Comparison of ENCODE assay signal across 1 cellular context in genomic region chr9:38043931-38044623, GRCh38.
TF ChIP-seq lines count a peak whose summit lies in the region.

No MANE protein-coding gene starts in this region.

TF ChIP-seq in IMR-90, 13 proteins besides CTCF, POLR2A, EP300 and RAD21:
- TF ChIP-seq CHD1 (IDR thresholded peaks at IDR 0.05; ENCODE audit: low read depth, low read length), result no peak
- TF ChIP-seq SMC3 (IDR thresholded peaks at IDR 0.05; ENCODE audit: low read depth, low read length), result no peak
- TF ChIP-seq, protein P1, sequence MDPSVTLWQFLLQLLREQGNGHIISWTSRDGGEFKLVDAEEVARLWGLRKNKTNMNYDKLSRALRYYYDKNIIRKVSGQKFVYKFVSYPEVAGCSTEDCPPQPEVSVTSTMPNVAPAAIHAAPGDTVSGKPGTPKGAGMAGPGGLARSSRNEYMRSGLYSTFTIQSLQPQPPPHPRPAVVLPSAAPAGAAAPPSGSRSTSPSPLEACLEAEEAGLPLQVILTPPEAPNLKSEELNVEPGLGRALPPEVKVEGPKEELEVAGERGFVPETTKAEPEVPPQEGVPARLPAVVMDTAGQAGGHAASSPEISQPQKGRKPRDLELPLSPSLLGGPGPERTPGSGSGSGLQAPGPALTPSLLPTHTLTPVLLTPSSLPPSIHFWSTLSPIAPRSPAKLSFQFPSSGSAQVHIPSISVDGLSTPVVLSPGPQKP (IDR thresholded peaks at IDR 0.05; ENCODE audit: borderline replicate concordance, low read depth, low read length), result no peak
- TF ChIP-seq MXI1 (IDR thresholded peaks at IDR 0.05; ENCODE audit: borderline replicate concordance, low read depth, low read length), result no peak
- TF ChIP-seq RCOR1 (IDR thresholded peaks at IDR 0.05; ENCODE audit: insufficient replicate concordance, low read length), result no peak
- no peak for TF ChIP-seq NFE2L2 (IDR thresholded peaks at IDR 0.05; ENCODE audit: low read depth, low read length)
- TF ChIP-seq CEBPB (IDR thresholded peaks at IDR 0.05; ENCODE audit: low read depth, low read length), result no peak
- TF ChIP-seq, protein P2, sequence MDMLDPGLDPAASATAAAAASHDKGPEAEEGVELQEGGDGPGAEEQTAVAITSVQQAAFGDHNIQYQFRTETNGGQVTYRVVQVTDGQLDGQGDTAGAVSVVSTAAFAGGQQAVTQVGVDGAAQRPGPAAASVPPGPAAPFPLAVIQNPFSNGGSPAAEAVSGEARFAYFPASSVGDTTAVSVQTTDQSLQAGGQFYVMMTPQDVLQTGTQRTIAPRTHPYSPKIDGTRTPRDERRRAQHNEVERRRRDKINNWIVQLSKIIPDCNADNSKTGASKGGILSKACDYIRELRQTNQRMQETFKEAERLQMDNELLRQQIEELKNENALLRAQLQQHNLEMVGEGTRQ (IDR thresholded peaks at IDR 0.05; ENCODE audit: low read depth, low read length), result no peak
- no peak for TF ChIP-seq MAFK (IDR thresholded peaks at IDR 0.05; ENCODE audit: low read depth, low read length)
- no peak for TF ChIP-seq RFX5 (IDR thresholded peaks at IDR 0.05; ENCODE audit: low read depth, low read length)
- no peak for TF ChIP-seq BHLHE40 (IDR thresholded peaks at IDR 0.05; ENCODE audit: low read depth, low read length)
- TF ChIP-seq FOS (IDR thresholded peaks at IDR 0.05; ENCODE audit: low read depth, low read length), result no peak
- no peak for TF ChIP-seq MAZ (IDR thresholded peaks at IDR 0.05; ENCODE audit: borderline replicate concordance, low read depth, low read length)
